9 cellular contexts compared by ENCODE assay signal in genomic region chr6:11460837-11461661, GRCh38.
DNase-seq lines count a peak whose midpoint lies in the region; ATAC-seq, FAIRE-seq and TF ChIP-seq lines count a peak whose summit lies in the region.
"Had no signal": no experiment of that assay in that cellular context is flagged by ENCODE, and none has a peak within 500 bp of the region (broad histone marks: within the 10 kb centered on the region; RNA-seq: fewer than 3 reads in every experiment).

No MANE protein-coding gene starts in this region.

- H3F3A ChIP-seq in MM.1S (ENCODE audit: insufficient read depth, low read length): peaks cover 8% of the 10 kb centered on the region

- 65 to 75% (median 65%) methylated on average over 7 of the region's 7 CpGs for WGBS in small intestine, 3 donors

- H3K4me3 Mint-ChIP-seq in activated T-cell treated with anti-CD3 and anti-CD28 coated beads, Interleukin-2, amount 50 U/mL, for 4 hours: peak overlapping the region; percentile 48

- H3K79me2 ChIP-seq in MM.1S (ENCODE audit: low read length): no peaks in the 10 kb centered on the region

- peaks cover 31% of the 10 kb centered on the region for H3K4me1 Mint-ChIP-seq in activated T-cell treated with anti-CD3 and anti-CD28 coated beads, Interleukin-2, amount 50 U/mL, for 4 hours (ENCODE audit: low read depth)

- peak overlapping the region; percentile 53 for H3K4me2 ChIP-seq in MM.1S (ENCODE audit: low read depth, low read length)

- H3K4me1 ChIP-seq in MM.1S (ENCODE audit: low read length) (peaks cover 20% of the 10 kb centered on the region), small intestine (ENCODE audit: control insufficient read depth in 2 of 2, insufficient read depth in 1 of 2, low read depth in 1 of 2, low read length in 1 of 2) (no peaks in the 10 kb centered on the region)

- no peak for TF ChIP-seq CTCF in MM.1S (IDR thresholded peaks at IDR 0.05; ENCODE audit: low read length)

- no peak overlapping the region; the same call in 1 of the 2 replicates for H3K4me3 ChIP-seq in MM.1S (ENCODE audit: low read length)
- H3K4me3 ChIP-seq in small intestine (ENCODE audit: low read depth in 1 of 2, low read length in 2 of 2): no peak overlapping the region

- H4K20me1 ChIP-seq in MM.1S (ENCODE audit: insufficient read depth, low read length): no peaks in the 10 kb centered on the region

- no peak for DNase-seq in activated T-cell treated with anti-CD3 and anti-CD28 coated beads, Interleukin-2, amount 50 U/mL, for 4 hours
- DNase-seq in activated T-cell treated with anti-CD3 and anti-CD28 coated beads for 4 hours: no peak
- peak; percentile 57 for DNase-seq in MM.1S
- peak; percentile 25 for DNase-seq in stimulated activated naive CD8-positive, alpha-beta T cell treated with anti-CD3 and anti-CD28 coated beads, Interleukin-15, Interleukin-2, amounts not matched to agents 100 U/mL and 50 U/mL, for 24 hours
- DNase-seq in cerebellum (ENCODE audit: low spot score): no peak
- no peak for DNase-seq in small intestine
- DNase-seq in COLO668 (lab: John Stamatoyannopoulos, UW; ENCODE audit: unreplicated experiment): no peak
- DNase-seq: SHP77 had no signal

- no peak overlapping the region for H3K9ac ChIP-seq in MM.1S (ENCODE audit: low read length)

- no peaks in the 10 kb centered on the region for H3K36me3 Mint-ChIP-seq in activated T-cell treated with anti-CD3 and anti-CD28 coated beads, Interleukin-2, amount 50 U/mL, for 4 hours (ENCODE audit: insufficient read depth)

- H3K27me3 Mint-ChIP-seq in activated T-cell treated with anti-CD3 and anti-CD28 coated beads, Interleukin-2, amount 50 U/mL, for 4 hours (ENCODE audit: low read depth): no peaks in the 10 kb centered on the region

- no peaks in the 10 kb centered on the region for H3K36me3 ChIP-seq in MM.1S (replicated peaks; ENCODE audit: insufficient read depth, low read length)
- H3K36me3 ChIP-seq in small intestine (ENCODE audit: control insufficient read depth in 2 of 2, insufficient read depth in 2 of 2, low read length in 2 of 2): no peaks in the 10 kb centered on the region

- peak overlapping the region; percentile 25; the same call in 1 of the 2 replicates for H2AFZ ChIP-seq in MM.1S (ENCODE audit: low read length)

- peak; percentile 70 to 74 for ATAC-seq in activated T-cell treated with anti-CD3 and anti-CD28 coated beads, Interleukin-2, amount 50 U/mL, for 4 hours
- peak; percentile 68 for ATAC-seq in HG02623 (IDR thresholded peaks at IDR 0.05; ENCODE audit: unreplicated experiment)
- ATAC-seq in stimulated activated naive CD8-positive, alpha-beta T cell treated with anti-CD3 and anti-CD28 coated beads, Interleukin-15, Interleukin-2, amounts not matched to agents 100 U/mL and 50 U/mL, for 24 hours: peak; percentile 56

- H3K27ac ChIP-seq in MM.1S (ENCODE audit: low read length) (peak overlapping the region; percentile 35; the same call in 1 of the 2 replicates), small intestine (ENCODE audit: low read depth in 1 of 2, low read length in 1 of 2) (peak overlapping the region in 1 of 2 donors; percentile 32)

- H3K9me3 ChIP-seq in MM.1S (replicated peaks; ENCODE audit: insufficient read depth, low read length) (no peaks in the 10 kb centered on the region), small intestine (ENCODE audit: control insufficient read depth, low read depth) (no peaks in the 10 kb centered on the region)

- no peaks in the 10 kb centered on the region for H3K9me2 ChIP-seq in MM.1S (replicated peaks; ENCODE audit: insufficient read depth, low read length)

- FAIRE-seq in small intestine (lab: Jason Lieb, UNC): no peak

- H3K9me3 Mint-ChIP-seq in activated T-cell treated with anti-CD3 and anti-CD28 coated beads, Interleukin-2, amount 50 U/mL, for 4 hours: peaks cover under 1% of the 10 kb centered on the region

- H3K27me3 ChIP-seq in MM.1S (replicated peaks; ENCODE audit: insufficient read depth, low read length) (no peaks in the 10 kb centered on the region), small intestine (ENCODE audit: control insufficient read depth in 2 of 2, insufficient read depth in 2 of 2, low read length in 2 of 2) (no peaks in the 10 kb centered on the region)

Comparison
In these comparisons a context has a peak if more than half of its experiments do, and no peak if none do; other contexts are left out.
1. DNase-seq: peak in MM.1S (single experiment) and stimulated activated naive CD8-positive, alpha-beta T cell treated with anti-CD3 and anti-CD28 coated beads, Interleukin-15, Interleukin-2, amounts not matched to agents 100 U/mL and 50 U/mL, for 24 hours (single experiment); none in activated T-cell treated with anti-CD3 and anti-CD28 coated beads, Interleukin-2, amount 50 U/mL, for 4 hours (single experiment), activated T-cell treated with anti-CD3 and anti-CD28 coated beads for 4 hours (single experiment), cerebellum (single experiment), small intestine (single experiment) and COLO668 (single experiment).
2. Peak in every context shown above with its lines, with median percentiles within 50 percentile points of each other: ATAC-seq.